8 cellular contexts compared by ENCODE assay signal in genomic region chr7:134468475-134468874, GRCh38. TPM values are rescaled to one million over a fixed set of nuclear protein-coding genes. Genes with fewer than 3 reads are reported as not detected.
"Had no signal": no experiment of that assay in that cellular context is flagged by ENCODE, and none has a peak within 500 bp of the region (broad histone marks: within the 10 kb centered on the region; RNA-seq: fewer than 3 reads in every experiment).

No MANE protein-coding gene starts in this region.

- H3K4me3 ChIP-seq: GM23248, HAP-1 had no signal

- H3K9me3 ChIP-seq: HAP-1 had no signal

- H3K9ac ChIP-seq: GM23248 had no signal

- H3K4me1 ChIP-seq: HAP-1 had no signal

- H3K36me3 ChIP-seq: HAP-1 had no signal

- DNase-seq: GM23248, GOT3, H7, IMR-90, KBM-7 had no signal

- H2AFZ ChIP-seq: GM23248 had no signal

- H3K27ac ChIP-seq: GM23248, HL-60 had no signal

- ATAC-seq: HCT116 had no signal

RNA-seq across cellular contexts. Expression of gene AKR1B10, which starts 58.9 kb away (rescaled TPM):
- total RNA-seq: GM23248, H7 had no signal
